ENCODE assay signal across 8 cellular contexts in genomic region chr20:34676642-34677373, GRCh38.
DNase-seq lines count a peak whose midpoint lies in the region; ATAC-seq and TF ChIP-seq lines count a peak whose summit lies in the region.

Gene PIGU (minus strand): TSS chr20:34677092. CDS start chr20:34677085, 7 bp downstream.

- peak within 1 kb of the TSS; percentile 95 for H3K4me3 Mint-ChIP-seq in central memory CD8-positive, alpha-beta T cell

- no peak; the same call in 1 of the 2 replicates for TF ChIP-seq CTCF in AG09319 (IDR thresholded peaks at IDR 0.05; ENCODE audit: low read depth, low read length)

- ATAC-seq in GM19023 (IDR thresholded peaks at IDR 0.05; ENCODE audit: unreplicated experiment) = peak; percentile 95
- ATAC-seq in HG03280 (IDR thresholded peaks at IDR 0.05; ENCODE audit: unreplicated experiment) = peak; percentile 95
- peak; percentile 98 for ATAC-seq in central memory CD8-positive, alpha-beta T cell (replicated peaks; ENCODE audit: extremely low read depth, poor library complexity, severe bottlenecking)

- peaks cover 16% of the 10 kb centered on the region for H3K4me1 Mint-ChIP-seq in central memory CD8-positive, alpha-beta T cell

- H3K27me3 Mint-ChIP-seq in central memory CD8-positive, alpha-beta T cell = no peaks in the 10 kb centered on the region

- H3K27ac Mint-ChIP-seq in central memory CD8-positive, alpha-beta T cell (ENCODE audit: low read depth) = peak within 1 kb of the TSS; percentile 95

- DNase-seq in AG09319 (ENCODE audit: extremely low read depth, low read depth) = peak; percentile 77
- DNase-seq in NCI-H345 treated with DMSO at 0.1 percent for 48 hours (lab: John Stamatoyannopoulos, UW; ENCODE audit: unreplicated experiment) = peak; percentile 97
- peak; percentile 94 for DNase-seq in activated CD4-positive, CD25-positive, alpha-beta regulatory T cell treated with anti-CD3 and anti-CD28 coated beads, Interleukin-2, amount 50 U/mL, for 16 hours (ENCODE audit: low read depth, low spot score)
- DNase-seq in central memory CD8-positive, alpha-beta T cell (ENCODE audit: low spot score in 2 of 2) = peak; percentile 90 to 95
- peak; percentile 97 for DNase-seq in islet precursor cell
- DNase-seq in stimulated activated CD4-positive, alpha-beta T cell treated with anti-CD3 and anti-CD28 coated beads, Interleukin-12 subunit alpha, Interleukin-12 subunit beta, amount 100 ng/mL, for 48 hours (ENCODE audit: low read depth in 2 of 3, low spot score in 1 of 3) = peak; percentile 88 to 95 (median 93)

- H3K36me3 Mint-ChIP-seq in central memory CD8-positive, alpha-beta T cell (ENCODE audit: insufficient read depth) = peaks cover 3% of the 10 kb centered on the region

- H3K9me3 Mint-ChIP-seq in central memory CD8-positive, alpha-beta T cell = no peaks in the 10 kb centered on the region

Comparison
In these comparisons a context has a peak if more than half of its experiments do, and no peak if none do; other contexts are left out.
1. Peak in every context shown above with its lines: DNase-seq and ATAC-seq.